ENCODE assay signal across 15 cellular contexts in the genomic region with DNA sequence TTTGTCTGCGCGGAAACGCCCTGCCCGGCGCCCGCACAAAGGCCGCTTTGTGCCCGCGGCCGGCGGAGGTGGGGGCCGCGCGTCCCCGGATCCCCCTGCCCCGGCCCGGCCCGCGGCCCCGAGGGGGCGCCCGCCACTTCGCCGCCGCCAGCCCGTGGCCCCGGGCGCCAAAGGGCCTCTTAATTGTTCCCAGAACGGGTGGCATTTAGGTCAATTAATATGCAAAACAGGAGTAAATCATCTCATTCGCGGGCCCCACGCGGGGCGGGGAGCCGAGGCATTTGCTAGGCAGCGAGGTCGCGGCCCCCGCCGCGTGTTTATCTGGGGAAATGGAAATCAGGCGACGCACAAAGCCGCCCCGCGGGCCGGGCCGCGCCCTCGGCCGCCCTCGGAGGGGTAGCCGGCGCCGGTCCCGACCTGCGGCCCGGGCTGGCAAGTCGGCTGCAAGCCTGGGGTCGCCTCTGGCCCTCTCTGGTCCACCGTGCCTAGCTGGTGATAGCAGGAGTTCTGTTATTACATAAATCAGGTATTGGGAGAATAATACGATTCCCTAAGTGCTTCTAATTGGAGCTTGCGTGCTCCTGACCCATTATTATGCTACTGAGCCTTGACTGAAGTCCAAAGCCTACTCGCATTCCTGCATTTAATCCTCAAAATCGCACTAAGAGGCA.
DNase-seq lines count a peak whose midpoint lies in the region; ATAC-seq, FAIRE-seq and TF ChIP-seq lines count a peak whose summit lies in the region.
"Had no signal": no experiment of that assay in that cellular context is flagged by ENCODE, and none has a peak within 500 bp of the region (broad histone marks: within the 10 kb centered on the region; RNA-seq: fewer than 3 reads in every experiment).

No MANE protein-coding gene starts in this region.

- FAIRE-seq in kidney (lab: Jason Lieb, UNC) = no peak

- H3K36me3 ChIP-seq in endodermal cell (ENCODE audit: control insufficient read depth, insufficient read depth, low read length) (no peaks in the 10 kb centered on the region), kidney (ENCODE audit: control insufficient read depth in 1 of 2, insufficient read depth in 2 of 2, low read length in 2 of 2) (no peaks in the 10 kb centered on the region), suprapubic skin (no peaks in the 10 kb centered on the region)
- H3K36me3 ChIP-seq: colonic mucosa had no signal

- TF ChIP-seq EP300 in suprapubic skin (IDR thresholded peaks at IDR 0.05) = no peak

- H3K27ac Mint-ChIP-seq in endodermal cell = no peak overlapping the region
- H3K27ac Mint-ChIP-seq: activated naive CD8-positive, alpha-beta T cell treated with anti-CD3 and anti-CD28 coated beads, Interleukin-2, amount 50 U/mL, for 24 hours; stimulated activated naive B cell treated with anti-CD40 and anti-IgM and Interleukin-4, amounts not matched to agents 10 μg/mL and 1 μg/mL and 100 μg/mL, for 72 hours had no signal

- H3K27me3 ChIP-seq in endodermal cell (ENCODE audit: control insufficient read depth, insufficient read depth, low read length, poor library complexity, severe bottlenecking) (peaks cover 76% of the 10 kb centered on the region), suprapubic skin (peaks cover 27% of the 10 kb centered on the region)

- H3K9me3 ChIP-seq in endodermal cell (ENCODE audit: control insufficient read depth, low read length) = no peaks in the 10 kb centered on the region
- H3K9me3 ChIP-seq in kidney (ENCODE audit: control insufficient read depth in 1 of 2, low read length in 2 of 2) = no peaks in the 10 kb centered on the region
- no peaks in the 10 kb centered on the region for H3K9me3 ChIP-seq in suprapubic skin
- H3K9me3 ChIP-seq: colonic mucosa had no signal

- H3K27ac ChIP-seq in endodermal cell (ENCODE audit: low read depth, low read length) (no peak overlapping the region), kidney (ENCODE audit: low read depth in 2 of 2, low read length in 2 of 2) (no peak overlapping the region), suprapubic skin (no peak overlapping the region)
- H3K27ac ChIP-seq: colonic mucosa had no signal

- H3K36me3 Mint-ChIP-seq in endodermal cell (ENCODE audit: low read depth) = no peaks in the 10 kb centered on the region
- H3K36me3 Mint-ChIP-seq: stimulated activated naive B cell treated with anti-CD40 and anti-IgM and Interleukin-4, amounts not matched to agents 10 μg/mL and 1 μg/mL and 100 μg/mL, for 72 hours had no signal

- peak; percentile 52 for DNase-seq in DMS53 (lab: John Stamatoyannopoulos, UW)
- DNase-seq in DMS53 treated with DMSO at 0.1 percent for 48 hours (lab: John Stamatoyannopoulos, UW; ENCODE audit: unreplicated experiment) = no peak
- peak; percentile 75 for DNase-seq in endodermal cell
- DNase-seq in kidney = peak; percentile 75
- DNase-seq in suprapubic skin (ENCODE audit: low spot score in 2 of 2) = no peak
- DNase-seq in NCI-H82 treated with DMSO at 0.1 percent for 48 hours (lab: John Stamatoyannopoulos, UW; ENCODE audit: unreplicated experiment) = no peak
- no peak for DNase-seq in stimulated activated CD4-positive, alpha-beta T cell treated with anti-CD3 and anti-CD28 coated beads, Interleukin-4, amount 100 ng/mL, for 1 hour
- DNase-seq: activated CD4-positive, alpha-beta T cell treated with anti-CD3 and anti-CD28 coated beads for 4 hours; activated naive CD8-positive, alpha-beta T cell treated with anti-CD3 and anti-CD28 coated beads, Interleukin-2, amount 50 U/mL, for 24 hours; activated T-cell treated with anti-CD3 and anti-CD28 coated beads, Interleukin-2, amount 50 U/mL, for 1 hour; colonic mucosa; NCI-H2029; stimulated activated naive B cell treated with anti-CD40 and anti-IgM and Interleukin-4, amounts not matched to agents 10 μg/mL and 1 μg/mL and 100 μg/mL, for 72 hours had no signal

- H3K4me3 ChIP-seq in endodermal cell (ENCODE audit: low read length) = peak overlapping the region; percentile 53
- H3K4me3 ChIP-seq in kidney (ENCODE audit: low read length in 2 of 2) = no peak overlapping the region
- peak overlapping the region; percentile 35 for H3K4me3 ChIP-seq in suprapubic skin
- H3K4me3 ChIP-seq: colonic mucosa had no signal

- H3K9me3 Mint-ChIP-seq in endodermal cell = no peaks in the 10 kb centered on the region
- H3K9me3 Mint-ChIP-seq: activated naive CD8-positive, alpha-beta T cell treated with anti-CD3 and anti-CD28 coated beads, Interleukin-2, amount 50 U/mL, for 24 hours had no signal

- peak; percentile 43 for TF ChIP-seq CTCF in endodermal cell (conservative IDR thresholded peaks at IDR 0.05)
- TF ChIP-seq CTCF in kidney (IDR thresholded peaks at IDR 0.05; ENCODE audit: borderline replicate concordance, extremely low read depth, insufficient read depth) = no peak
- TF ChIP-seq CTCF in suprapubic skin (IDR thresholded peaks at IDR 0.05) = no peak

- peak overlapping the region; percentile 51 for H3K4me3 Mint-ChIP-seq in endodermal cell
- H3K4me3 Mint-ChIP-seq: activated naive CD8-positive, alpha-beta T cell treated with anti-CD3 and anti-CD28 coated beads, Interleukin-2, amount 50 U/mL, for 24 hours had no signal

- peaks cover 24% of the 10 kb centered on the region for H3K4me1 Mint-ChIP-seq in endodermal cell

- ATAC-seq in HG03095 (IDR thresholded peaks at IDR 0.05; ENCODE audit: unreplicated experiment) = no peak
- ATAC-seq: activated naive CD8-positive, alpha-beta T cell treated with anti-CD3 and anti-CD28 coated beads, Interleukin-2, amount 50 U/mL, for 24 hours; HCT116 had no signal

- WGBS in endodermal cell (ENCODE audit: insufficient coverage in 1 of 2, insufficient read length in 1 of 2), 2 experiments = 4 to 5% methylated on average over 9 to 65 of the region's 65 CpGs
- WGBS in suprapubic skin = 27% methylated on average over 12 of the region's 65 CpGs

- intact Hi-C loops in kidney (cut with DNase I) = no loop called here

- peaks cover 88% of the 10 kb centered on the region for H3K27me3 Mint-ChIP-seq in endodermal cell (ENCODE audit: insufficient read depth)

- peaks cover 9% of the 10 kb centered on the region for H3K4me1 ChIP-seq in endodermal cell (ENCODE audit: control insufficient read depth, insufficient read depth, low read length)
- H3K4me1 ChIP-seq in kidney (ENCODE audit: control insufficient read depth in 1 of 2, insufficient read depth in 1 of 2, low read depth in 1 of 2, low read length in 2 of 2) = no peaks in the 10 kb centered on the region
- peaks cover 14% of the 10 kb centered on the region for H3K4me1 ChIP-seq in suprapubic skin
- H3K4me1 ChIP-seq: colonic mucosa had no signal

- no peak for TF ChIP-seq POLR2A in suprapubic skin (IDR thresholded peaks at IDR 0.05)

- H3K9ac ChIP-seq in endodermal cell (ENCODE audit: extremely low read depth, low read length, poor library complexity, severe bottlenecking) (no peak overlapping the region), kidney (ENCODE audit: low read length in 2 of 2) (no peak overlapping the region)

Comparison
In these comparisons a context has a peak if more than half of its experiments do, and no peak if none do; other contexts are left out.
1. DNase-seq: peak in DMS53 (single experiment), endodermal cell (single experiment) and kidney (single experiment); none in DMS53 treated with DMSO at 0.1 percent for 48 hours (single experiment), suprapubic skin (0 of 2), NCI-H82 treated with DMSO at 0.1 percent for 48 hours (single experiment) and stimulated activated CD4-positive, alpha-beta T cell treated with anti-CD3 and anti-CD28 coated beads, Interleukin-4, amount 100 ng/mL, for 1 hour (single experiment).
2. H3K4me3 ChIP-seq: peak in endodermal cell (single experiment) and suprapubic skin (single experiment); none in kidney (0 of 2).